Comparison of ENCODE assay signal across 1 cellular context in genomic region chr9:114357911-114358328, GRCh38.
TF ChIP-seq lines count a peak whose summit lies in the region.

No MANE protein-coding gene starts in this region.

TF ChIP-seq in WTC11, 78 proteins besides CTCF, POLR2A, EP300 and RAD21 (continued from another document):
- no peak for TF ChIP-seq ZNF396 (CRISPR knock-in tag; IDR thresholded peaks at IDR 0.05; ENCODE audit: borderline replicate concordance)
- no peak for TF ChIP-seq STAT6 (CRISPR knock-in tag; conservative IDR thresholded peaks at IDR 0.05; ENCODE audit: low read depth)
- TF ChIP-seq TCF7 (CRISPR knock-in tag; IDR thresholded peaks at IDR 0.05; ENCODE audit: low read depth), result no peak
- no peak for TF ChIP-seq TP53 (CRISPR knock-in tag; IDR thresholded peaks at IDR 0.05)
- TF ChIP-seq RORB (CRISPR knock-in tag; IDR thresholded peaks at IDR 0.05), result no peak
- no peak for TF ChIP-seq JUN (CRISPR knock-in tag; IDR thresholded peaks at IDR 0.05)
- no peak for TF ChIP-seq NFE2L1 (CRISPR knock-in tag; IDR thresholded peaks at IDR 0.05)
- no peak for TF ChIP-seq MYBL2 (CRISPR knock-in tag; IDR thresholded peaks at IDR 0.05)
